ENCODE assay signal across 24 cellular contexts in genomic region chrX:122238801-122239200, GRCh38.
DNase-seq lines count a peak whose midpoint lies in the region; ATAC-seq and TF ChIP-seq lines count a peak whose summit lies in the region.
"Had no signal": no experiment of that assay in that cellular context is flagged by ENCODE, and none has a peak within 500 bp of the region (broad histone marks: within the 10 kb centered on the region; RNA-seq: fewer than 3 reads in every experiment).

No MANE protein-coding gene starts in this region.

- H3K4me3 ChIP-seq in AG10803 (ENCODE audit: low read length) (no peak overlapping the region), brain microvascular endothelial cell (ENCODE audit: low read depth, low read length) (no peak overlapping the region)
- H3K4me3 ChIP-seq: dorsolateral prefrontal cortex, GM12878, uterus had no signal

- no peak overlapping the region; the same call in 1 of the 2 replicates for H3K4me3 Mint-ChIP-seq in HFFc6
- H3K4me3 Mint-ChIP-seq: activated CD8-positive, alpha-beta T cell treated with anti-CD3 and anti-CD28 coated beads for 36 hours; activated naive CD4-positive, alpha-beta T cell treated with anti-CD3 and anti-CD28 coated beads, Interleukin-2, amount 50 U/mL, for 24 hours; T-cell had no signal

- H3K4me1 Mint-ChIP-seq in HFFc6 (ENCODE audit: low read depth), result peaks cover 26% of the 10 kb centered on the region
- H3K4me1 Mint-ChIP-seq: activated naive CD4-positive, alpha-beta T cell treated with anti-CD3 and anti-CD28 coated beads, Interleukin-2, amount 50 U/mL, for 24 hours; T-cell had no signal

- in situ Hi-C loops in brain microvascular endothelial cell (cut with HindIII; ENCODE audit: low pct_ligation_motif_present, low sequenced_read_pairs), result no loop called here

- H3K27me3 Mint-ChIP-seq in HFFc6 (ENCODE audit: insufficient read depth), result no peaks in the 10 kb centered on the region
- H3K27me3 Mint-ChIP-seq: activated CD8-positive, alpha-beta T cell treated with anti-CD3 and anti-CD28 coated beads for 36 hours; activated naive CD4-positive, alpha-beta T cell treated with anti-CD3 and anti-CD28 coated beads, Interleukin-2, amount 50 U/mL, for 24 hours; T-cell had no signal

- no peak overlapping the region for H3K27ac ChIP-seq in brain microvascular endothelial cell
- H3K27ac ChIP-seq in substantia nigra (ENCODE audit: low read depth, low read length, poor library complexity, severe bottlenecking), result no peak overlapping the region
- H3K27ac ChIP-seq: dorsolateral prefrontal cortex, KMS-11, uterus, VCaP had no signal

- TF ChIP-seq POLR2A in GM18505 (IDR thresholded peaks at IDR 0.05; ENCODE audit: borderline replicate concordance, extremely low read depth, insufficient read depth, insufficient read length), result no peak

- ATAC-seq in GM18505 (IDR thresholded peaks at IDR 0.05; ENCODE audit: unreplicated experiment), result no peak
- ATAC-seq: activated CD8-positive, alpha-beta T cell treated with anti-CD3 and anti-CD28 coated beads for 36 hours; GM12878; T-cell had no signal

- H3K36me3 ChIP-seq in brain microvascular endothelial cell (replicated peaks), result no peaks in the 10 kb centered on the region
- H3K36me3 ChIP-seq: uterus had no signal

- H3K36me3 Mint-ChIP-seq in HFFc6 (ENCODE audit: low read depth), result peaks cover 5% of the 10 kb centered on the region; the same call in 1 of the 2 replicates
- H3K36me3 Mint-ChIP-seq: activated naive CD4-positive, alpha-beta T cell treated with anti-CD3 and anti-CD28 coated beads, Interleukin-2, amount 50 U/mL, for 24 hours; T-cell had no signal

- DNase-seq in AG10803 (ENCODE audit: low read depth), result peak; percentile 24
- DNase-seq in HFFc6, result peak; percentile 18
- peak; percentile 0 for DNase-seq in brain microvascular endothelial cell
- peak; percentile 76 for DNase-seq in islet precursor cell
- DNase-seq in substantia nigra (lab: John Stamatoyannopoulos, UW), result no peak
- DNase-seq in NCI-H510A (lab: John Stamatoyannopoulos, UW), result no peak
- DNase-seq in NCI-H2171 treated with DMSO at 0.1 percent for 48 hours (lab: John Stamatoyannopoulos, UW), result no peak
- DNase-seq: activated CD8-positive, alpha-beta T cell treated with anti-CD3 and anti-CD28 coated beads for 36 hours; activated T-cell treated with anti-CD3 and anti-CD28 coated beads, Interleukin-2, amount 50 U/mL, for 48 hours; dorsolateral prefrontal cortex; GOT3; hypothalamus; midbrain; NCI-H1105 treated with DMSO at 0.1 percent for 48 hours; NCI-H2227 treated with DMSO at 0.1 percent for 48 hours; stimulated activated CD4-positive, alpha-beta T cell treated with anti-CD3 and anti-CD28 coated beads, Interleukin-15, amount 100 ng/mL, for 24 hours; stimulated activated naive CD4-positive, alpha-beta T cell treated with Interleukin-2 at 50 U/mL for 16 hours; T-cell; uterus had no signal

- TF ChIP-seq CTCF in AG10803 (conservative IDR thresholded peaks at IDR 0.05; ENCODE audit: low read length) (no peak), HFFc6 (IDR thresholded peaks at IDR 0.05) (no peak), brain microvascular endothelial cell (IDR thresholded peaks at IDR 0.05; ENCODE audit: low read depth, low read length, missing control alignments) (no peak)

- H3K9me3 Mint-ChIP-seq in HFFc6, result no peaks in the 10 kb centered on the region
- H3K9me3 Mint-ChIP-seq: activated naive CD4-positive, alpha-beta T cell treated with anti-CD3 and anti-CD28 coated beads, Interleukin-2, amount 50 U/mL, for 24 hours had no signal

- peak overlapping the region; percentile 81 for H3K27ac Mint-ChIP-seq in HFFc6
- H3K27ac Mint-ChIP-seq: activated CD8-positive, alpha-beta T cell treated with anti-CD3 and anti-CD28 coated beads for 36 hours; activated naive CD4-positive, alpha-beta T cell treated with anti-CD3 and anti-CD28 coated beads, Interleukin-2, amount 50 U/mL, for 24 hours; T-cell had no signal

- no peaks in the 10 kb centered on the region for H3K27me3 ChIP-seq in brain microvascular endothelial cell (replicated peaks)
- H3K27me3 ChIP-seq: uterus had no signal

Comparison
In these comparisons a context has a peak if more than half of its experiments do, and no peak if none do; other contexts are left out.
1. DNase-seq: peak in AG10803 (single experiment), HFFc6 (single experiment), brain microvascular endothelial cell (single experiment) and islet precursor cell (single experiment); none in substantia nigra (0 of 49), NCI-H510A (single experiment) and NCI-H2171 treated with DMSO at 0.1 percent for 48 hours (single experiment).